In genomic region chrX:48101443-48101842, GRCh38 we compare ENCODE assay signal across 39 cellular contexts. TPM values are rescaled to one million over a fixed set of nuclear protein-coding genes. Genes with fewer than 3 reads are reported as not detected.
"Had no signal": no experiment of that assay in that cellular context is flagged by ENCODE, and none has a peak within 500 bp of the region (broad histone marks: within the 10 kb centered on the region; RNA-seq: fewer than 3 reads in every experiment).

No MANE protein-coding gene starts in this region.

- FAIRE-seq: TTC549 had no signal

- H3K4me1 Mint-ChIP-seq: activated B cell treated with CpG ODN at 0.5 μM for 24 hours; activated CD4-positive, alpha-beta T cell treated with anti-CD3 and anti-CD28 coated beads, Interleukin-2, amount 10 ng/mL, durations not matched to agents 24 days and 14 days; activated T-helper 17 cell treated with anti-CD3 and anti-CD28 coated beads, Interleukin-2, amount 50 U/mL, for 72 hours had no signal

- H3K27me3 Mint-ChIP-seq: activated B cell treated with CpG ODN at 0.5 μM for 24 hours; activated CD4-positive, alpha-beta memory T cell treated with anti-CD3 and anti-CD28 coated beads for 36 hours; activated CD4-positive, alpha-beta T cell treated with anti-CD3 and anti-CD28 coated beads, Interleukin-2, amount 10 ng/mL, durations not matched to agents 24 days and 14 days; activated CD8-positive, alpha-beta T cell treated with anti-CD3 and anti-CD28 coated beads for 36 hours; activated naive CD8-positive, alpha-beta T cell treated with anti-CD3 and anti-CD28 coated beads for 36 hours; activated T-helper 17 cell treated with anti-CD3 and anti-CD28 coated beads, Interleukin-2, amount 50 U/mL, for 72 hours had no signal

- H3K27me3 ChIP-seq: body of pancreas, brain microvascular endothelial cell had no signal

- H3K27ac Mint-ChIP-seq: activated B cell treated with CpG ODN at 0.5 μM for 24 hours; activated CD4-positive, alpha-beta memory T cell treated with anti-CD3 and anti-CD28 coated beads for 36 hours; activated CD4-positive, alpha-beta T cell treated with anti-CD3 and anti-CD28 coated beads, Interleukin-2, amount 10 ng/mL, durations not matched to agents 24 days and 14 days; activated CD8-positive, alpha-beta T cell treated with anti-CD3 and anti-CD28 coated beads for 36 hours; activated naive CD4-positive, alpha-beta T cell treated with anti-CD3 and anti-CD28 coated beads for 36 hours; activated naive CD4-positive, alpha-beta T cell treated with anti-CD3 and anti-CD28 coated beads, Interleukin-2, amount 50 U/mL, for 72 hours; activated naive CD8-positive, alpha-beta T cell treated with anti-CD3 and anti-CD28 coated beads for 36 hours; activated T-cell treated with anti-CD3 and anti-CD28 coated beads, Interleukin-2, amount 50 U/mL, for 72 hours; activated T-helper 1 cell treated with anti-CD3 and anti-CD28 coated beads, Interleukin-12 subunit alpha, Interleukin-12 subunit beta, Interleukin-2, Interleukin-4 antibody, amounts not matched to agents 30 ng/mL and 10 ng/mL and 1 ng/mL, durations not matched to agents 14 hours and 24 hours and 36 hours; activated T-helper 17 cell treated with anti-CD3 and anti-CD28 coated beads, Interleukin-2, amount 50 U/mL, for 72 hours; T-helper 1 cell treated with Interleukin-12 subunit alpha and Interleukin-12 subunit beta and Interleukin-4 antibody, amounts not matched to agents 30 μg/mL and 1 μg/mL, for 36 hours; T-helper 2 cell treated with Interferon-gamma antibody and Interleukin-4, amounts not matched to agents 5 μg/mL and 100 μg/mL, for 36 hours had no signal

- H3K27ac ChIP-seq: adrenal gland, body of pancreas, brain microvascular endothelial cell, breast epithelium, VCaP had no signal

- H3K9me3 ChIP-seq: adrenal gland, body of pancreas, breast epithelium had no signal

- H3K9me3 Mint-ChIP-seq: activated B cell treated with CpG ODN at 0.5 μM for 24 hours; activated CD4-positive, alpha-beta memory T cell treated with anti-CD3 and anti-CD28 coated beads for 36 hours; activated CD4-positive, alpha-beta T cell treated with anti-CD3 and anti-CD28 coated beads, Interleukin-2, amount 10 ng/mL, durations not matched to agents 24 days and 14 days; activated CD8-positive, alpha-beta T cell treated with anti-CD3 and anti-CD28 coated beads for 36 hours; activated naive CD4-positive, alpha-beta T cell treated with anti-CD3 and anti-CD28 coated beads for 36 hours; activated T-cell treated with anti-CD3 and anti-CD28 coated beads, Interleukin-2, amount 50 U/mL, for 4 hours; activated T-helper 1 cell treated with anti-CD3 and anti-CD28 coated beads, Interleukin-12 subunit alpha, Interleukin-12 subunit beta, Interleukin-2, Interleukin-4 antibody, amounts not matched to agents 30 ng/mL and 10 ng/mL and 1 ng/mL, durations not matched to agents 14 hours and 24 hours and 36 hours; activated T-helper 17 cell treated with anti-CD3 and anti-CD28 coated beads, Interleukin-2, amount 50 U/mL, for 72 hours; T-helper 1 cell treated with Interleukin-12 subunit alpha and Interleukin-12 subunit beta and Interleukin-4 antibody, amounts not matched to agents 30 μg/mL and 1 μg/mL, for 36 hours; T-helper 2 cell treated with Interferon-gamma antibody and Interleukin-4, amounts not matched to agents 5 μg/mL and 100 μg/mL, for 36 hours had no signal

- H3K4me3 Mint-ChIP-seq: activated B cell treated with CpG ODN at 0.5 μM for 24 hours; activated CD4-positive, alpha-beta memory T cell treated with anti-CD3 and anti-CD28 coated beads for 36 hours; activated CD4-positive, alpha-beta T cell treated with anti-CD3 and anti-CD28 coated beads, Interleukin-2, amount 10 ng/mL, durations not matched to agents 24 days and 14 days; activated CD8-positive, alpha-beta T cell treated with anti-CD3 and anti-CD28 coated beads for 36 hours; activated naive CD4-positive, alpha-beta T cell treated with anti-CD3 and anti-CD28 coated beads for 36 hours; activated naive CD8-positive, alpha-beta T cell treated with anti-CD3 and anti-CD28 coated beads for 36 hours; activated T-cell treated with anti-CD3 and anti-CD28 coated beads, Interleukin-2, amount 50 U/mL, for 4 hours; activated T-cell treated with anti-CD3 and anti-CD28 coated beads, Interleukin-2, amount 50 U/mL, for 72 hours; activated T-helper 1 cell treated with anti-CD3 and anti-CD28 coated beads, Interleukin-12 subunit alpha, Interleukin-12 subunit beta, Interleukin-2, Interleukin-4 antibody, amounts not matched to agents 30 ng/mL and 10 ng/mL and 1 ng/mL, durations not matched to agents 14 hours and 24 hours and 36 hours; activated T-helper 17 cell treated with anti-CD3 and anti-CD28 coated beads, Interleukin-2, amount 50 U/mL, for 72 hours; T-helper 1 cell treated with Interleukin-12 subunit alpha and Interleukin-12 subunit beta and Interleukin-4 antibody, amounts not matched to agents 30 μg/mL and 1 μg/mL, for 36 hours; T-helper 2 cell treated with Interferon-gamma antibody and Interleukin-4, amounts not matched to agents 5 μg/mL and 100 μg/mL, for 36 hours had no signal

- H3K36me3 ChIP-seq: adrenal gland, brain microvascular endothelial cell, breast epithelium had no signal

- H3K4me1 ChIP-seq: adrenal gland, body of pancreas, breast epithelium had no signal

- H3K4me3 ChIP-seq: adrenal gland, body of pancreas, breast epithelium had no signal

- ATAC-seq: activated CD8-positive, alpha-beta T cell treated with anti-CD3 and anti-CD28 coated beads for 36 hours; activated naive CD4-positive, alpha-beta T cell treated with anti-CD3 and anti-CD28 coated beads, Interleukin-2, amount 50 U/mL, for 72 hours; activated T-cell treated with anti-CD3 and anti-CD28 coated beads, Interleukin-2, amount 50 U/mL, for 4 hours; activated T-cell treated with anti-CD3 and anti-CD28 coated beads, Interleukin-2, amount 50 U/mL, for 72 hours; activated T-helper 17 cell treated with anti-CD3 and anti-CD28 coated beads, Interleukin-2, amount 50 U/mL, for 72 hours; body of pancreas had no signal

- H3K36me3 Mint-ChIP-seq: activated CD4-positive, alpha-beta memory T cell treated with anti-CD3 and anti-CD28 coated beads for 36 hours; activated naive CD4-positive, alpha-beta T cell treated with anti-CD3 and anti-CD28 coated beads, Interleukin-2, amount 50 U/mL, for 72 hours; activated naive CD8-positive, alpha-beta T cell treated with anti-CD3 and anti-CD28 coated beads for 36 hours had no signal

- DNase-seq: activated B cell treated with CpG ODN at 0.5 μM for 24 hours; activated CD4-positive, alpha-beta memory T cell treated with anti-CD3 and anti-CD28 coated beads for 36 hours; activated CD4-positive, alpha-beta T cell treated with anti-CD3 and anti-CD28 coated beads for 4 hours; activated CD4-positive, alpha-beta T cell treated with anti-CD3 and anti-CD28 coated beads, Interleukin-2, amount 10 ng/mL, durations not matched to agents 24 days and 14 days; activated CD4-positive, alpha-beta T cell treated with anti-CD3 and anti-CD28 coated beads, Interleukin-2, amount 50 U/mL, for 1 hour; activated CD4-positive, alpha-beta T cell treated with anti-CD3 and anti-CD28 coated beads, Interleukin-2, amount 50 U/mL, for 4 hours; activated CD4-positive, CD25-positive, alpha-beta regulatory T cell treated with anti-CD3 and anti-CD28 coated beads, Interleukin-2, amount 50 U/mL, for 72 hours; activated CD8-positive, alpha-beta memory T cell treated with anti-CD3 and anti-CD28 coated beads, Interleukin-2, amount 50 U/mL, for 4 hours; activated CD8-positive, alpha-beta T cell treated with anti-CD3 and anti-CD28 coated beads for 36 hours; activated effector memory CD4-positive, alpha-beta T cell treated with anti-CD3 and anti-CD28 coated beads, Interleukin-2, amount 50 U/mL, for 16 hours; activated gamma-delta T cell treated with Interleukin-2 at 50 U/mL for 16 hours; activated naive CD4-positive, alpha-beta T cell; activated naive CD4-positive, alpha-beta T cell treated with anti-CD3 and anti-CD28 coated beads for 36 hours; activated naive CD4-positive, alpha-beta T cell treated with anti-CD3 and anti-CD28 coated beads, Interleukin-2, amount 50 U/mL, for 16 hours; activated naive CD8-positive, alpha-beta T cell treated with anti-CD3 and anti-CD28 coated beads for 36 hours; activated T-cell treated with anti-CD3 and anti-CD28 coated beads for 4 hours; activated T-cell treated with anti-CD3 and anti-CD28 coated beads, Interleukin-2, amount 50 U/mL, for 1 hour; activated T-cell treated with anti-CD3 and anti-CD28 coated beads, Interleukin-2, amount 50 U/mL, for 4 hours; activated T-cell treated with anti-CD3 and anti-CD28 coated beads, Interleukin-2, amount 50 U/mL, for 72 hours; adrenal gland; amniotic stem cell; aorta; body of pancreas; brain microvascular endothelial cell; central memory CD4-positive, alpha-beta T cell; T-helper 1 cell; T-helper 2 cell; T-helper 9 cell had no signal

RNA-seq across cellular contexts. Expression of gene SPACA5B, which starts 29.0 kb away (rescaled TPM):
- total RNA-seq: activated B cell treated with CpG ODN at 0.5 μM for 24 hours; activated CD4-positive, alpha-beta memory T cell treated with anti-CD3 and anti-CD28 coated beads for 36 hours; activated CD4-positive, alpha-beta T cell treated with anti-CD3 and anti-CD28 coated beads, Interleukin-2, amount 10 ng/mL, durations not matched to agents 24 days and 14 days; activated CD8-positive, alpha-beta memory T cell treated with anti-CD3 and anti-CD28 coated beads for 36 hours; activated CD8-positive, alpha-beta T cell treated with anti-CD3 and anti-CD28 coated beads for 36 hours; activated naive CD4-positive, alpha-beta T cell treated with anti-CD3 and anti-CD28 coated beads for 36 hours; activated naive CD4-positive, alpha-beta T cell treated with anti-CD3 and anti-CD28 coated beads, Interleukin-2, amount 50 U/mL, for 72 hours; activated naive CD8-positive, alpha-beta T cell treated with anti-CD3 and anti-CD28 coated beads for 36 hours; activated T-cell treated with anti-CD3 and anti-CD28 coated beads, Interleukin-2, amount 50 U/mL, for 4 hours; activated T-cell treated with anti-CD3 and anti-CD28 coated beads, Interleukin-2, amount 50 U/mL, for 72 hours; activated T-helper 1 cell treated with anti-CD3 and anti-CD28 coated beads, Interleukin-12 subunit alpha, Interleukin-12 subunit beta, Interleukin-2, Interleukin-4 antibody, amounts not matched to agents 30 ng/mL and 10 ng/mL and 1 ng/mL, durations not matched to agents 14 hours and 24 hours and 36 hours; activated T-helper 17 cell treated with anti-CD3 and anti-CD28 coated beads, Interleukin-2, amount 50 U/mL, for 72 hours; adrenal gland; aorta; astrocyte; body of pancreas; breast epithelium; cardiac septum had no signal
- polyA plus RNA-seq: adrenal gland, aorta had no signal

RNA-seq across cellular contexts. Expression of gene ZNF630, which starts 30.0 kb away (rescaled TPM):
- total RNA-seq: activated B cell treated with CpG ODN at 0.5 μM for 24 hours had no signal
